ENCODE assay signal across 14 cellular contexts in the genomic region with DNA sequence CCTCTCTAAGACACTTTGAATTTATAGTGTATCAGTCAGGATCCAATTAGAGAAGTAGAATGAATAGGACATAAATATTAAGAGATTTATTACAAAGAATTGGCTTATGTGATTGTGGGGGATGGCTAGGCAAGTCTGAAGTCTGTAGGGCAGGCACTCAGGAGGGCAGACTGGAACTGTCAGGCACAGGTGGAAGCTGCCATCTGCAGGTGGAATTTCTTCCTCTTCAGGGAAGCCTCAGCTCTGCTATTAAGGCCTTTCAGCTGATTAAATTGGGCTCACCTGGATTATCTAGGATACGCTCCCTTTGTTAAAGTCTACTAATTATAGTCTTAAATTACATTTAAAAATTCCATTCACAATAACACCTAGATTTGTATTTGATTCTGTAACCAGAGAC.
DNase-seq lines count a peak whose midpoint lies in the region; ATAC-seq and TF ChIP-seq lines count a peak whose summit lies in the region.
"Had no signal": no experiment of that assay in that cellular context is flagged by ENCODE, and none has a peak within 500 bp of the region (broad histone marks: within the 10 kb centered on the region; RNA-seq: fewer than 3 reads in every experiment).

No MANE protein-coding gene starts in this region.

- intact Hi-C loops in mucosa of descending colon (cut with DNase I, micrococcal nuclease): no loop called here
- intact Hi-C loops in CD4-positive, alpha-beta T cell (cut with DNase I, micrococcal nuclease): loop anchor here in 1 of 2 experiments (5.0 kb wide), 1 partner anchor 401 kb away; no protein-coding TSS in a partner anchor

- ATAC-seq in mucosa of descending colon (peak; percentile 38), HG03095 (IDR thresholded peaks at IDR 0.05; ENCODE audit: unreplicated experiment) (no peak)
- ATAC-seq in CD4-positive, alpha-beta T cell (ENCODE audit: poor library complexity): no peak

- H3K9ac ChIP-seq in SK-N-MC (ENCODE audit: insufficient read length): peak overlapping the region; percentile 51
- H3K9ac ChIP-seq: KMS-11 had no signal

- no peaks in the 10 kb centered on the region for H3K27me3 ChIP-seq in CD4-positive, alpha-beta T cell (ENCODE audit: control insufficient read depth, insufficient read depth, low read length)

- POLR2A ChIA-PET in CD4-positive, alpha-beta T cell (lab: Charles Lee): no interaction called here

- no peaks in the 10 kb centered on the region for H3K9me3 Mint-ChIP-seq in CD4-positive, alpha-beta T cell
- H3K9me3 Mint-ChIP-seq: activated T-helper 1 cell treated with anti-CD3 and anti-CD28 coated beads, Interleukin-12 subunit alpha, Interleukin-12 subunit beta, Interleukin-2, Interleukin-4 antibody, amounts not matched to agents 30 ng/mL and 10 ng/mL and 1 ng/mL, durations not matched to agents 14 hours and 24 hours and 36 hours had no signal

- no peak for TF ChIP-seq CTCF in mucosa of descending colon (IDR thresholded peaks at IDR 0.05)
- no peak for TF ChIP-seq CTCF in CD4-positive, alpha-beta T cell (IDR thresholded peaks at IDR 0.05)

- H3K9me3 ChIP-seq in SK-N-MC (ENCODE audit: low read depth, low read length) (no peaks in the 10 kb centered on the region), mucosa of descending colon (no peaks in the 10 kb centered on the region)
- no peaks in the 10 kb centered on the region for H3K9me3 ChIP-seq in CD4-positive, alpha-beta T cell (ENCODE audit: control insufficient read depth, low read length)

- no peaks in the 10 kb centered on the region for H3K36me3 Mint-ChIP-seq in CD4-positive, alpha-beta T cell (ENCODE audit: low read depth)

- DNase-seq in NCI-H2196 (lab: John Stamatoyannopoulos, UW; ENCODE audit: unreplicated experiment): peak; percentile 19
- DNase-seq in NCI-H2196 treated with DMSO at 0.1 percent for 48 hours (lab: John Stamatoyannopoulos, UW; ENCODE audit: unreplicated experiment): no peak
- DNase-seq in NCI-H146 (lab: John Stamatoyannopoulos, UW): peak; percentile 74
- DNase-seq in SK-N-MC (ENCODE audit: low read depth, low spot score): no peak
- DNase-seq in mucosa of descending colon: peak in 1 of 3 donors; percentile 10
- no peak for DNase-seq in CD4-positive, alpha-beta T cell
- no peak for DNase-seq in germinal center (ENCODE audit: low spot score)
- DNase-seq: GDM1; kidney; stimulated activated naive CD4-positive, alpha-beta T cell had no signal

- no peaks in the 10 kb centered on the region for H3K36me3 ChIP-seq in SK-N-MC (ENCODE audit: insufficient read depth, low read length)
- no peaks in the 10 kb centered on the region for H3K36me3 ChIP-seq in mucosa of descending colon (ENCODE audit: low read depth)
- H3K36me3 ChIP-seq: cardiac muscle cell had no signal

- no peak overlapping the region for H3K27ac Mint-ChIP-seq in CD4-positive, alpha-beta T cell
- H3K27ac Mint-ChIP-seq: activated T-helper 1 cell treated with anti-CD3 and anti-CD28 coated beads, Interleukin-12 subunit alpha, Interleukin-12 subunit beta, Interleukin-2, Interleukin-4 antibody, amounts not matched to agents 30 ng/mL and 10 ng/mL and 1 ng/mL, durations not matched to agents 14 hours and 24 hours and 36 hours had no signal

- H3K27ac ChIP-seq in SK-N-MC: peak overlapping the region; percentile 90; the same call in 1 of the 2 replicates
- no peak overlapping the region for H3K27ac ChIP-seq in CD4-positive, alpha-beta T cell (ENCODE audit: low read depth, low read length)
- H3K27ac ChIP-seq: cardiac muscle cell, KMS-11 had no signal

- H3K27me3 Mint-ChIP-seq in CD4-positive, alpha-beta T cell: peaks cover 24% of the 10 kb centered on the region

- H3K4me3 ChIP-seq in SK-N-MC (no peak overlapping the region; the same call in 1 of the 2 replicates), mucosa of descending colon (no peak overlapping the region)
- H3K4me3 ChIP-seq: cardiac muscle cell had no signal

- H3K4me3 Mint-ChIP-seq in CD4-positive, alpha-beta T cell: no peak overlapping the region
- H3K4me3 Mint-ChIP-seq: activated T-helper 1 cell treated with anti-CD3 and anti-CD28 coated beads, Interleukin-12 subunit alpha, Interleukin-12 subunit beta, Interleukin-2, Interleukin-4 antibody, amounts not matched to agents 30 ng/mL and 10 ng/mL and 1 ng/mL, durations not matched to agents 14 hours and 24 hours and 36 hours had no signal

- no peaks in the 10 kb centered on the region for H3K4me1 ChIP-seq in mucosa of descending colon (ENCODE audit: low read depth)

- CTCF ChIA-PET in CD4-positive, alpha-beta T cell (lab: Charles Lee): no interaction called here

- no peaks in the 10 kb centered on the region for H3K4me1 Mint-ChIP-seq in CD4-positive, alpha-beta T cell (ENCODE audit: low read depth)

Comparison
In these comparisons a context has a peak if more than half of its experiments do, and no peak if none do; other contexts are left out.
1. DNase-seq: peak in NCI-H2196 (single experiment) and NCI-H146 (single experiment); none in NCI-H2196 treated with DMSO at 0.1 percent for 48 hours (single experiment), SK-N-MC (single experiment), CD4-positive, alpha-beta T cell (0 of 10) and germinal center (single experiment).